ENCODE assay signal across 17 cellular contexts in the genomic region with DNA sequence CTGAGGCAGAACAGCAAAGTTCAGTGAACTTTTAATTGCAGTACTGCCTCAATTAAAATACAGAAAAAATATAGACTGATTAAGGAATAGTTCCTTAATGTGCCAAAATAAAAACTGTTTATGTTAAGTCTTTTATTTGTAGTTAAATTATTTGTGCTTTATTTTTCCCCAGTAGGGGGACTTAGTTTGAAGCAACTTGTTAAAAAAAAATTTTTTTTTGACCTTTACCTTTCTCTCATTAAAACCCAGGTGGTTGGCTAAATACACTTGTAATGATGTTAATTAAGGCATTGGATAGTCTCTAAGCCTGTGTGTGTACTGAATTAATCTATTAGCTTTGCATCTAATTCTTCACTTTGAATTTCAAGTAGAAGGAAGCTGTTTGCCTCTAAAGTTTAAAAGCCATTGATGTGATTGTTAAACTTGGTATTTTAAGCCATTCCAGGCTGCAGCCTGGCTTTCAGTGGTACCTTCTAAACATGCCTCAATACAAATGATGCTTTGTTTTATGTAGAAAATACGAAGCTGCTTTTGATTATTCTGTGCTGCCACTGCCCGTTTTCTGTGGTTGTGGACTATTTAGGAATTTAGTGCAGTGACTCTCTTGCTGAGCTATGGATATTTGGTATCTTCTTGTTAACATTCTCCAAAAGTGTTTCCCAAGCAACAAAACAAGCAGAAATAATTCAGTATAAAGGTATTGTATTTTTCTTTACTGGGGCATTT.
DNase-seq lines count a peak whose midpoint lies in the region; ATAC-seq and TF ChIP-seq lines count a peak whose summit lies in the region.
"Had no signal": no experiment of that assay in that cellular context is flagged by ENCODE, and none has a peak within 500 bp of the region (broad histone marks: within the 10 kb centered on the region; RNA-seq: fewer than 3 reads in every experiment).

No MANE protein-coding gene starts in this region.

- no peak for TF ChIP-seq POLR2A in ovary (IDR thresholded peaks at IDR 0.05)

- H3K4me3 ChIP-seq in foreskin fibroblast (ENCODE audit: low read depth in 1 of 2, low read length in 2 of 2) (no peak overlapping the region), stomach smooth muscle (ENCODE audit: low read length in 2 of 2) (no peak overlapping the region), ovary (no peak overlapping the region)

- WGBS in ovary, 3 donors: 31 to 60% (median 36%) methylated on average over 2 of the region's 2 CpGs

- no peak for ATAC-seq in HG03196 (IDR thresholded peaks at IDR 0.05; ENCODE audit: unreplicated experiment)
- ATAC-seq: PC-3 had no signal

- H3K27me3 ChIP-seq in stomach smooth muscle (ENCODE audit: control insufficient read depth in 1 of 2, insufficient read depth in 2 of 2, low read length in 2 of 2) (no peaks in the 10 kb centered on the region), ovary (no peaks in the 10 kb centered on the region)

- no peak for TF ChIP-seq EP300 in ovary (IDR thresholded peaks at IDR 0.05)

- no peaks in the 10 kb centered on the region for H3K9me3 ChIP-seq in stomach smooth muscle (ENCODE audit: control insufficient read depth in 2 of 2, low read length in 2 of 2)
- H3K9me3 ChIP-seq in ovary: no peaks in the 10 kb centered on the region

- H3K27ac ChIP-seq in stomach smooth muscle (ENCODE audit: low read length) (peak overlapping the region; percentile 8), ovary (no peak overlapping the region)

- DNase-seq in GM03348 (ENCODE audit: low spot score) (peak; percentile 47), astrocyte of the hippocampus (ENCODE audit: low read depth, low spot score) (peak; percentile 88), foreskin fibroblast (peak; percentile 51 to 78), ovary (no peak), NCI-H2107 (lab: John Stamatoyannopoulos, UW) (no peak), cerebellar cortex (ENCODE audit: low spot score) (no peak)
- DNase-seq: activated CD8-positive, alpha-beta memory T cell treated with anti-CD3 and anti-CD28 coated beads, Interleukin-2, amount 50 U/mL, for 4 hours; activated naive CD4-positive, alpha-beta T cell treated with Interleukin-2 at 50 U/mL for 16 hours; C1 segment of cervical spinal cord; mesendoderm; NCI-H1436; NCI-H446 treated with DMSO at 0.1 percent for 48 hours; PC-3; small intestine; stimulated activated naive CD4-positive, alpha-beta T cell treated with Interleukin-2 at 50 U/mL for 16 hours had no signal

- no peak overlapping the region for H3K9ac ChIP-seq in stomach smooth muscle (ENCODE audit: low read length in 2 of 2)

- no peak for TF ChIP-seq CTCF in foreskin fibroblast (IDR thresholded peaks at IDR 0.05; ENCODE audit: low read depth, low read length)
- TF ChIP-seq CTCF in ovary (IDR thresholded peaks at IDR 0.05): no peak

- H3K4me1 ChIP-seq in stomach smooth muscle (ENCODE audit: control insufficient read depth, insufficient read depth, low read length): peaks cover 3% of the 10 kb centered on the region
- H3K4me1 ChIP-seq in ovary (ENCODE audit: insufficient read depth): peaks cover 8% of the 10 kb centered on the region

- intact Hi-C loops in ovary (cut with DNase I): no loop called here

- H3K36me3 ChIP-seq in stomach smooth muscle (ENCODE audit: control insufficient read depth in 2 of 2, insufficient read depth in 2 of 2, low read length in 2 of 2) (no peaks in the 10 kb centered on the region), ovary (no peaks in the 10 kb centered on the region)

Comparison
In these comparisons a context has a peak if more than half of its experiments do, and no peak if none do; other contexts are left out.
1. DNase-seq: peak in GM03348 (single experiment), astrocyte of the hippocampus (single experiment) and foreskin fibroblast (2 of 2); none in ovary (0 of 5), NCI-H2107 (single experiment) and cerebellar cortex (single experiment).